ENCODE assay signal across 20 cellular contexts in the genomic region with DNA sequence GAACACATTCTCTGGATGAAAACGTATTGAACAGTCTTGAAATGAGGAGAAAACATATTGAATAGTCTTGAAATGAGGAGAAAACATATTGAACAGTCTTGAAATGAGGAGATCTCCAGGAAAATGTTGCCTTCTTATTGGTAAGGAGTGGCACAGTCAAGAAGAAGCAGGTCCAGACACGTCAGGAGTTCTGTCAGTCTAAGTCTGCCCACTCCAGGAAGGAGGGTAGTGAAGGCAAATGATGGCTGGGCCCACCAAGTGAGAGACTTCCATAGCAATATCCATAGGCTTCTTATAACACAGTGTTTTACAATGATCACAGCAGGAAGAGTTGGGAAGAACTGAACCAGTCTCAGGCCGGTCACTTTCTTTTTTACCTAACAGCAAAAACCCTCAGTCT.
DNase-seq lines count a peak whose midpoint lies in the region; ATAC-seq, FAIRE-seq and TF ChIP-seq lines count a peak whose summit lies in the region.
"Had no signal": no experiment of that assay in that cellular context is flagged by ENCODE, and none has a peak within 500 bp of the region (broad histone marks: within the 10 kb centered on the region; RNA-seq: fewer than 3 reads in every experiment).

No MANE protein-coding gene starts in this region.

- H2AK5ac ChIP-seq in H1 (ENCODE audit: low read depth, low read length), result no peak overlapping the region

- H3K4me1 ChIP-seq in GM23338 (ENCODE audit: insufficient read depth) (no peaks in the 10 kb centered on the region), MM.1S (ENCODE audit: low read length) (no peaks in the 10 kb centered on the region), H1 (replicated peaks in 1 of 4; ENCODE audit: control insufficient read depth in 3 of 4, insufficient read depth in 4 of 4, low read length in 3 of 4) (no peaks in the 10 kb centered on the region), osteoblast (ENCODE audit: insufficient read depth, low read length) (no peaks in the 10 kb centered on the region)
- H3K4me1 ChIP-seq: BE2C had no signal

- H4K5ac ChIP-seq in H1 (ENCODE audit: insufficient read length, low read depth, low read length), result no peak overlapping the region

- H4K20me1 ChIP-seq in GM23338 (replicated peaks; ENCODE audit: insufficient read depth) (no peaks in the 10 kb centered on the region), MM.1S (ENCODE audit: insufficient read depth, low read length) (no peaks in the 10 kb centered on the region), H1 (replicated peaks in 1 of 2; ENCODE audit: control insufficient read depth in 1 of 2, insufficient read depth in 2 of 2, low read length in 2 of 2) (no peaks in the 10 kb centered on the region), osteoblast (ENCODE audit: insufficient read depth, low read length) (no peaks in the 10 kb centered on the region)

- no peak overlapping the region for H3K4ac ChIP-seq in H1 (replicated peaks; ENCODE audit: insufficient read length, low read depth, low read length)

- WGBS in H1 (ENCODE audit: extremely low coverage in 1 of 2, insufficient coverage in 1 of 2, insufficient read length in 1 of 2, insufficient replicate concordance in 2 of 2, low coverage in 1 of 2, low lambda C conversion rate in 2 of 2, missing lambda C conversion rate in 1 of 2), 2 experiments, result 86% methylated on average over 3 of the region's 3 CpGs; no CpG with 5 or more reads in 1 of the 2 experiments

- H3K9me3 ChIP-seq in MM.1S (replicated peaks; ENCODE audit: insufficient read depth, low read length) (no peaks in the 10 kb centered on the region), H1 (ENCODE audit: insufficient read depth in 2 of 2, low read depth in 1 of 2, low read length in 1 of 2) (no peaks in the 10 kb centered on the region), osteoblast (ENCODE audit: low read depth, low read length) (no peaks in the 10 kb centered on the region)
- H3K9me3 ChIP-seq: BE2C had no signal

- no peak overlapping the region for H3K23ac ChIP-seq in H1 (ENCODE audit: insufficient read length)

- 0 out of 2 replicates have a peak, but pooled peaks cover 3% of the 10 kb centered on the region for H3K9me2 ChIP-seq in GM23338 (ENCODE audit: insufficient read depth)
- H3K9me2 ChIP-seq in MM.1S (replicated peaks; ENCODE audit: insufficient read depth, low read length), result no peaks in the 10 kb centered on the region

- no peak for TF ChIP-seq RAD21 in H1 (IDR thresholded peaks at IDR 0.05 in 1 of 2, conservative IDR thresholded peaks at IDR 0.05 in 1 of 2; ENCODE audit: low read depth in 2 of 2, low read length in 2 of 2)

- CTCF ChIA-PET in H1 (lab: Charles Lee; ENCODE audit: partially characterized antibody), result no interaction called here

- no peaks in the 10 kb centered on the region for H3K4me1 Mint-ChIP-seq in GM23338
- H3K4me1 Mint-ChIP-seq: CD4-positive, CD25-positive, alpha-beta regulatory T cell; CD8-positive, alpha-beta memory T cell had no signal

- H3K18ac ChIP-seq in H1 (ENCODE audit: extremely low read depth, low read length), result no peak overlapping the region

- no peaks in the 10 kb centered on the region for H3K27me3 ChIP-seq in GM23338 (ENCODE audit: insufficient read depth)
- H3K27me3 ChIP-seq in MM.1S (replicated peaks; ENCODE audit: insufficient read depth, low read length), result no peaks in the 10 kb centered on the region
- no peaks in the 10 kb centered on the region for H3K27me3 ChIP-seq in H1 (replicated peaks in 1 of 4; ENCODE audit: control insufficient read depth in 3 of 4, extremely low read depth in 1 of 4, insufficient read depth in 3 of 4, low read length in 3 of 4)
- H3K27me3 ChIP-seq in osteoblast (ENCODE audit: insufficient read depth, low read length), result peaks cover 3% of the 10 kb centered on the region
- H3K27me3 ChIP-seq: BE2C had no signal

- H3K9me3 Mint-ChIP-seq in GM23338, result no peaks in the 10 kb centered on the region
- H3K9me3 Mint-ChIP-seq: HFFc6 had no signal

- H2BK12ac ChIP-seq in H1 (ENCODE audit: low read depth, low read length), result no peak overlapping the region

- ATAC-seq in GM23338 (no peak), HG03442 (IDR thresholded peaks at IDR 0.05; ENCODE audit: unreplicated experiment) (no peak)
- ATAC-seq: HCT116 had no signal

- H2BK5ac ChIP-seq in H1 (ENCODE audit: low read depth, low read length), result no peak overlapping the region

- no peak overlapping the region for H3K4me3 Mint-ChIP-seq in GM23338
- H3K4me3 Mint-ChIP-seq: CD4-positive, CD25-positive, alpha-beta regulatory T cell; CD8-positive, alpha-beta memory T cell; HFFc6 had no signal

- H3K4me2 ChIP-seq in GM23338 (no peak overlapping the region), MM.1S (ENCODE audit: low read depth, low read length) (0 out of 2 replicates have a peak overlapping the region, but pooled peaks have one; percentile 7), H1 (ENCODE audit: insufficient read depth in 1 of 2, low read depth in 2 of 2, low read length in 2 of 2) (no peak overlapping the region), osteoblast (ENCODE audit: insufficient read depth, low read length) (no peak overlapping the region)

- H4K91ac ChIP-seq in H1 (replicated peaks; ENCODE audit: insufficient read length, low read length), result no peak overlapping the region

- H2BK120ac ChIP-seq in H1 (replicated peaks; ENCODE audit: low read depth, low read length), result no peak overlapping the region

- H3K14ac ChIP-seq in H1 (ENCODE audit: insufficient read length), result no peak overlapping the region

- H3K27ac ChIP-seq in GM23338 (ENCODE audit: low read depth) (no peak overlapping the region), MM.1S (ENCODE audit: low read length) (no peak overlapping the region), H1 (ENCODE audit: low read depth, low read length) (no peak overlapping the region), osteoblast (ENCODE audit: low read depth, low read length) (no peak overlapping the region)
- H3K27ac ChIP-seq: GM23248 had no signal

- no peak for TF ChIP-seq EP300 in H1 (IDR thresholded peaks at IDR 0.05; ENCODE audit: borderline replicate concordance in 1 of 2, low read depth in 2 of 2, low read length in 2 of 2)

- H3K79me1 ChIP-seq in H1 (ENCODE audit: low read depth, low read length), result no peaks in the 10 kb centered on the region

- H3K9ac ChIP-seq in MM.1S (ENCODE audit: low read length), result no peak overlapping the region
- H3K9ac ChIP-seq in H1 (replicated peaks in 1 of 4; ENCODE audit: extremely low read depth in 1 of 4, low read depth in 3 of 4, low read length in 3 of 4), result no peak overlapping the region
- H3K9ac ChIP-seq: GM23248 had no signal

- no peak for FAIRE-seq in H1 (lab: Jason Lieb, UNC)
- FAIRE-seq: G401.6, GM12891, GM19239, HTR-8/SVneo had no signal

- no peak for TF ChIP-seq POLR2A in H1 (IDR thresholded peaks at IDR 0.05; ENCODE audit: control extremely low read depth in 1 of 2, low read depth in 2 of 2, low read length in 2 of 2)

- H3K36me3 ChIP-seq in GM23338 (ENCODE audit: insufficient read depth) (no peaks in the 10 kb centered on the region), MM.1S (replicated peaks; ENCODE audit: insufficient read depth, low read length) (no peaks in the 10 kb centered on the region), H1 (ENCODE audit: control insufficient read depth in 2 of 4, insufficient read depth in 4 of 4, low read length in 3 of 4) (no peaks in the 10 kb centered on the region), osteoblast (ENCODE audit: insufficient read depth, low read length) (no peaks in the 10 kb centered on the region)
- H3K36me3 ChIP-seq: BE2C had no signal

- no peak overlapping the region for H3K27ac Mint-ChIP-seq in GM23338
- H3K27ac Mint-ChIP-seq: CD4-positive, CD25-positive, alpha-beta regulatory T cell; CD8-positive, alpha-beta memory T cell; HFFc6 had no signal

- H4K8ac ChIP-seq in H1 (ENCODE audit: extremely low read depth, insufficient read depth, low read length), result no peak overlapping the region

- DNase-seq in GM23338 (ENCODE audit: low spot score) (no peak), MM.1S (no peak), H1 (ENCODE audit: low read depth in 1 of 2, low spot score in 2 of 2) (no peak), osteoblast (ENCODE audit: insufficient read length, low spot score, missing footprints) (peak; percentile 57), NCI-H345 (lab: John Stamatoyannopoulos, UW) (no peak)
- DNase-seq: BE2C; C1 segment of cervical spinal cord; CD4-positive, CD25-positive, alpha-beta regulatory T cell; CD8-positive, alpha-beta memory T cell; COR-L47; GM23248; H7; HFFc6; IMR-90 had no signal

- POLR2A ChIA-PET in H1 (lab: Charles Lee; ENCODE audit: partially characterized antibody), result no interaction called here

- H2BK15ac ChIP-seq in H1 (ENCODE audit: low read length), result no peak overlapping the region

- H2AFZ ChIP-seq in GM23338, result peak overlapping the region; percentile 74; the same call in 1 of the 2 replicates
- no peak overlapping the region for H2AFZ ChIP-seq in MM.1S (ENCODE audit: low read length)
- 0 out of 2 replicates have a peak overlapping the region, but pooled peaks have one; percentile 39 for H2AFZ ChIP-seq in H1 (ENCODE audit: low read length)
- no peak overlapping the region for H2AFZ ChIP-seq in osteoblast (ENCODE audit: low read length)
- H2AFZ ChIP-seq: GM23248 had no signal

- no peak overlapping the region for H2BK20ac ChIP-seq in H1 (ENCODE audit: low read length)

- H3K56ac ChIP-seq in H1 (replicated peaks; ENCODE audit: insufficient read length, low read depth, low read length), result no peak overlapping the region

- H3K27me3 Mint-ChIP-seq in GM23338 (ENCODE audit: insufficient read depth, low read depth, poor library complexity), result no peaks in the 10 kb centered on the region
- H3K27me3 Mint-ChIP-seq: CD4-positive, CD25-positive, alpha-beta regulatory T cell; CD8-positive, alpha-beta memory T cell had no signal

- no peaks in the 10 kb centered on the region for H3K79me2 ChIP-seq in GM23338 (replicated peaks; ENCODE audit: insufficient read depth)
- no peaks in the 10 kb centered on the region for H3K79me2 ChIP-seq in MM.1S (ENCODE audit: low read length)
- no peaks in the 10 kb centered on the region for H3K79me2 ChIP-seq in H1 (ENCODE audit: control insufficient read depth in 1 of 2, insufficient read depth in 2 of 2, low read length in 2 of 2)
- H3K79me2 ChIP-seq in osteoblast (ENCODE audit: insufficient read depth, low read length), result no peaks in the 10 kb centered on the region

- TF ChIP-seq CTCF in GM23338 (conservative IDR thresholded peaks at IDR 0.05; ENCODE audit: low read depth in 2 of 2) (no peak), MM.1S (IDR thresholded peaks at IDR 0.05; ENCODE audit: low read length) (no peak), H1 (IDR thresholded peaks at IDR 0.05; ENCODE audit: control extremely low read depth in 1 of 3, insufficient read depth in 1 of 3, low read depth in 1 of 3, low read length in 3 of 3) (no peak), osteoblast (IDR thresholded peaks at IDR 0.05; ENCODE audit: extremely low read depth, low read depth, low read length) (no peak)

- H3F3A ChIP-seq in GM23338 (replicated peaks; ENCODE audit: low read depth), result no peaks in the 10 kb centered on the region
- H3F3A ChIP-seq in MM.1S (ENCODE audit: insufficient read depth, low read length), result no peaks in the 10 kb centered on the region

- H3K4me3 ChIP-seq in GM23338 (no peak overlapping the region), MM.1S (ENCODE audit: low read length) (no peak overlapping the region), H1 (ENCODE audit: extremely low read depth in 1 of 4, insufficient read depth in 2 of 4, low read depth in 3 of 4, low read length in 4 of 4) (no peak overlapping the region), osteoblast (ENCODE audit: insufficient read depth, low read length) (no peak overlapping the region)
- H3K4me3 ChIP-seq: GM23248 had no signal

- no peaks in the 10 kb centered on the region for H3K36me3 Mint-ChIP-seq in GM23338 (ENCODE audit: low read depth)
- H3K36me3 Mint-ChIP-seq: CD4-positive, CD25-positive, alpha-beta regulatory T cell; CD8-positive, alpha-beta memory T cell had no signal

- H3K23me2 ChIP-seq in H1 (ENCODE audit: low read depth, low read length), result no peaks in the 10 kb centered on the region

Comparison
In these comparisons a context has a peak if more than half of its experiments do, and no peak if none do; other contexts are left out.
1. H2AFZ ChIP-seq: peak in GM23338 (single experiment) and H1 (single experiment); none in MM.1S (single experiment) and osteoblast (single experiment).